Comparison of ENCODE assay signal across 1 cellular context in the genomic region with DNA sequence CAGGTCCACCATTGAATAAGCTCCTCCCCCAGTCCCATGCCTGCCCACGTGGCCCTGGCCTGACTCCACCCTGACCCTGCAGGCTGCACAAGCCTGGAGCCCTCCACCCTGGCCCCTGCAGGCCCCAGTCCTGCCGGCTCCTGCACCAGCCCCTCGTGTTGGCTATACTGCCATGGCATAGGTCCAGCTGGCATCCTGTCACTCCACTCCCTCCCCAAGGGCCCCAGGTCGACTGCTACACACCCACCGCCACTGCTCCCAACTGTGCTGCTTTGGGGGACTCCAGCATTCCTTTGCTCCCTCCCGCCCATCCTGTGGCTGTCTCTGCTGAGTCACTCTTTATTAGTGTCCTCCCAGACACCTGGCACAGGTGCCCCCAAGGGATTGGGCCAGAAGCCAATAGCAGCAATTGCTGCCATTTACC.
TF ChIP-seq lines count a peak whose summit lies in the region.

No MANE protein-coding gene starts in this region.

TF ChIP-seq in HCT116, 20 proteins besides CTCF, POLR2A, EP300 and RAD21 (continued from another document):
- TF ChIP-seq, protein P1, sequence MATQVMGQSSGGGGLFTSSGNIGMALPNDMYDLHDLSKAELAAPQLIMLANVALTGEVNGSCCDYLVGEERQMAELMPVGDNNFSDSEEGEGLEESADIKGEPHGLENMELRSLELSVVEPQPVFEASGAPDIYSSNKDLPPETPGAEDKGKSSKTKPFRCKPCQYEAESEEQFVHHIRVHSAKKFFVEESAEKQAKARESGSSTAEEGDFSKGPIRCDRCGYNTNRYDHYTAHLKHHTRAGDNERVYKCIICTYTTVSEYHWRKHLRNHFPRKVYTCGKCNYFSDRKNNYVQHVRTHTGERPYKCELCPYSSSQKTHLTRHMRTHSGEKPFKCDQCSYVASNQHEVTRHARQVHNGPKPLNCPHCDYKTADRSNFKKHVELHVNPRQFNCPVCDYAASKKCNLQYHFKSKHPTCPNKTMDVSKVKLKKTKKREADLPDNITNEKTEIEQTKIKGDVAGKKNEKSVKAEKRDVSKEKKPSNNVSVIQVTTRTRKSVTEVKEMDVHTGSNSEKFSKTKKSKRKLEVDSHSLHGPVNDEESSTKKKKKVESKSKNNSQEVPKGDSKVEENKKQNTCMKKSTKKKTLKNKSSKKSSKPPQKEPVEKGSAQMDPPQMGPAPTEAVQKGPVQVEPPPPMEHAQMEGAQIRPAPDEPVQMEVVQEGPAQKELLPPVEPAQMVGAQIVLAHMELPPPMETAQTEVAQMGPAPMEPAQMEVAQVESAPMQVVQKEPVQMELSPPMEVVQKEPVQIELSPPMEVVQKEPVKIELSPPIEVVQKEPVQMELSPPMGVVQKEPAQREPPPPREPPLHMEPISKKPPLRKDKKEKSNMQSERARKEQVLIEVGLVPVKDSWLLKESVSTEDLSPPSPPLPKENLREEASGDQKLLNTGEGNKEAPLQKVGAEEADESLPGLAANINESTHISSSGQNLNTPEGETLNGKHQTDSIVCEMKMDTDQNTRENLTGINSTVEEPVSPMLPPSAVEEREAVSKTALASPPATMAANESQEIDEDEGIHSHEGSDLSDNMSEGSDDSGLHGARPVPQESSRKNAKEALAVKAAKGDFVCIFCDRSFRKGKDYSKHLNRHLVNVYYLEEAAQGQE (IDR thresholded peaks at IDR 0.05; ENCODE audit: low read depth): no peak
- TF ChIP-seq ZNF274 (IDR thresholded peaks at IDR 0.05; ENCODE audit: low read depth, low read length) (no peak), CEBPB (IDR thresholded peaks at IDR 0.05; ENCODE audit: low read depth) (no peak), ELF1 (IDR thresholded peaks at IDR 0.05; ENCODE audit: borderline replicate concordance, low read depth) (no peak), EZH2phosphoT487 (IDR thresholded peaks at IDR 0.05; ENCODE audit: borderline replicate concordance) (no peak), EGR1 (IDR thresholded peaks at IDR 0.05; ENCODE audit: low read depth) (no peak), CBX3 (IDR thresholded peaks at IDR 0.05; ENCODE audit: low read depth) (no peak)
TF ChIP-seq in HCT116: peak in this region for 2.
